Comparison of ENCODE assay signal across 8 cellular contexts in genomic region chr13:63124863-63125262, GRCh38.
A peak's percentile ranks its signal among the peaks of the same experiment; 100 is the strongest.
DNase-seq lines count a peak whose midpoint lies in the region; ATAC-seq, FAIRE-seq and TF ChIP-seq lines count a peak whose summit lies in the region.

No MANE protein-coding gene starts in this region.

- no peak overlapping the region for H3K4me3 ChIP-seq in fibroblast of villous mesenchyme (ENCODE audit: low read depth, low read length)

- DNase-seq in GM13977 (ENCODE audit: low spot score) (no peak), RKO (ENCODE audit: low spot score) (peak; percentile 56), fibroblast of villous mesenchyme (ENCODE audit: low read depth) (peak; percentile 3), AG20443 (ENCODE audit: low spot score) (no peak), UCSD-AML1 (lab: John Stamatoyannopoulos, UW; ENCODE audit: unreplicated experiment) (no peak)
- DNase-seq in stimulated activated CD4-positive, alpha-beta T cell treated with anti-CD3 and anti-CD28 coated beads, Interleukin-15, amount 100 ng/mL, for 24 hours = no peak

- peak; percentile 95 for FAIRE-seq in A204.1 (lab: Jason Lieb, UNC)

- in situ Hi-C loops in GM13977 (cut with MboI; ENCODE audit: low pct_unique_long_range_greater_than_20kb, low sequenced_read_pairs, unreplicated experiment) = no loop called here

- ATAC-seq in GM19395 (IDR thresholded peaks at IDR 0.05; ENCODE audit: unreplicated experiment) = no peak

- TF ChIP-seq CTCF in GM13977 (IDR thresholded peaks at IDR 0.05; ENCODE audit: extremely low read depth, insufficient read depth, missing control alignments) = peak; percentile 32
- TF ChIP-seq CTCF in fibroblast of villous mesenchyme (IDR thresholded peaks at IDR 0.05; ENCODE audit: insufficient read depth, low read depth, low read length) = no peak

Comparison
In these comparisons a context has a peak if more than half of its experiments do, and no peak if none do; other contexts are left out.
1. DNase-seq: peak in RKO (single experiment) and fibroblast of villous mesenchyme (single experiment); none in GM13977 (single experiment), AG20443 (single experiment), stimulated activated CD4-positive, alpha-beta T cell treated with anti-CD3 and anti-CD28 coated beads, Interleukin-15, amount 100 ng/mL, for 24 hours (single experiment) and UCSD-AML1 (single experiment).